Comparison of ENCODE assay signal across 1 cellular context in the genomic region with DNA sequence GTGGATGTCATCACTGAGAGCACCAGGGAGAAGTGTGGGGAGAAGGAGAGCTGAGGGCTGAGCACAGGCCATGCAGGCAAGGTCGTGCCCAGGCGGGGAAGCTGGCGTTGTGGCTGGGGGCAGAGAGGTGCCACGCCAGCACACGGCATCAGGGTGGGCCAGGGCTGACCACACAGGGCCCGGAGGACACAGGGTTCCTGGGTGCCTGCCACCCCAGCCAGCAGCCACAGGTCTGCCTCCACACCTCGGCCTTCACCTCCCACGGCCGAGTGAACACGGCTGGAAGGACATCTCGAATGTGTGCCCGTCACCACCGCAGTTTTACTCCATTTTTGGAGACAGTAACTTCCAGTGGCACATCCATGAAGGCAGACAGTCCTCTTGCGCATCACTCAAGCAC.
TF ChIP-seq lines count a peak whose summit lies in the region.

No MANE protein-coding gene starts in this region.

TF ChIP-seq in IMR-90, 13 proteins besides CTCF, POLR2A, EP300 and RAD21:
- no peak for TF ChIP-seq FOS (IDR thresholded peaks at IDR 0.05; ENCODE audit: low read depth, low read length)
- TF ChIP-seq MAZ (IDR thresholded peaks at IDR 0.05; ENCODE audit: borderline replicate concordance, low read depth, low read length), result no peak
